26 cellular contexts compared by ENCODE assay signal in the genomic region with DNA sequence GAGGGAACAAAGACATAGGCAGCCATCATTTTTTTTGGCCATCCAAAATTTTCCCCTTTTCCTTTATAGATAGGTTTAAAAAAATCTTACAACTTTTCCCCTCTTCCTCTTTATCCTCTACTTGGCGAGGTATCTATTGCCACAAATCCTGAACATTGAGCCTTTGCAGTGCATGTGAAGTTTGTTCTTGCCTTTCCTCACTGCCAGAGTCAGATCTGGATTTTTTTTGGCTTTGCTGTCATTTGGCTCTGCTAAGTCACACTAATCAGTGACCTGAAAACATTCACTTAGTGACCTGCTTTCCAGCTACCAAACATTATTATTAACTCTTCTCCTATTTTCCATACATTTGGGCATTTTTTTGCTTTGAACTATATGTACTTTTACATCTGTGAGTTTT.
"Had no signal": no experiment of that assay in that cellular context is flagged by ENCODE, and none has a peak within 500 bp of the region (broad histone marks: within the 10 kb centered on the region; RNA-seq: fewer than 3 reads in every experiment).

No MANE protein-coding gene starts in this region.

- DNase-seq: naive thymus-derived CD4-positive, alpha-beta T cell; natural killer cell; nucleus accumbens; pancreas; retina; right lobe of liver; sigmoid colon; small intestine; stimulated activated CD4-positive, alpha-beta T cell treated with anti-CD3 and anti-CD28 coated beads, Interleukin-15, amount 100 ng/mL, for 24 hours; stimulated activated CD4-positive, alpha-beta T cell treated with anti-CD3 and anti-CD28 coated beads, Interleukin-2, amount 100 ng/mL, for 24 hours; stimulated activated CD4-positive, alpha-beta T cell treated with anti-CD3 and anti-CD28 coated beads, Interleukin-2, amount 100 ng/mL, for 48 hours; stimulated activated CD4-positive, alpha-beta T cell treated with anti-CD3 and anti-CD28 coated beads, Interleukin-4, amount 100 ng/mL, for 24 hours; stimulated activated naive B cell treated with anti-CD40 and anti-IgM and Interleukin-4, amounts not matched to agents 10 μg/mL and 1 μg/mL and 100 μg/mL, for 72 hours; stimulated activated naive CD4-positive, alpha-beta T cell treated with Interleukin-2 at 50 U/mL for 16 hours; stomach; thyroid gland; trophoblast cell; upper lobe of left lung had no signal

- H3K4me2 ChIP-seq: neural progenitor cell had no signal

- H3K4me3 ChIP-seq: neural progenitor cell, pancreas, prostate gland, right atrium auricular region, right lobe of liver, sigmoid colon, stomach, thoracic aorta, thyroid gland, tibial nerve, upper lobe of left lung, vagina had no signal

- H3K36me3 ChIP-seq: neural progenitor cell, neutrophil, pancreas, prostate gland, right atrium auricular region, right lobe of liver, sigmoid colon, stomach, thoracic aorta, thyroid gland, tibial nerve, upper lobe of left lung, vagina had no signal

- H3K27ac ChIP-seq: neural progenitor cell, neutrophil, pancreas, prostate gland, right atrium auricular region, right lobe of liver, sigmoid colon, stomach, thoracic aorta, thyroid gland, tibial nerve, vagina had no signal

- H3K9me3 ChIP-seq: neutrophil, pancreas, prostate gland, right atrium auricular region, right lobe of liver, sigmoid colon, stomach, thoracic aorta, thyroid gland, tibial nerve, vagina had no signal

- H2AFZ ChIP-seq: neural progenitor cell had no signal

- H3K4me1 ChIP-seq: neural progenitor cell, pancreas, prostate gland, right atrium auricular region, right lobe of liver, stomach, thyroid gland, tibial nerve, upper lobe of left lung, vagina had no signal

- H3K27me3 ChIP-seq: neural progenitor cell, neutrophil, pancreas, right atrium auricular region, right lobe of liver, sigmoid colon, stomach, thyroid gland, tibial nerve, upper lobe of left lung, vagina had no signal

- H3K9ac ChIP-seq: neural progenitor cell had no signal

- ATAC-seq: naive thymus-derived CD4-positive, alpha-beta T cell; natural killer cell; pancreas; right lobe of liver; stimulated activated effector memory CD8-positive, alpha-beta T cell treated with anti-CD3 and anti-CD28 coated beads, Interleukin-12 subunit alpha, Interleukin-12 subunit beta, amount 100 ng/mL, for 72 hours; stimulated activated naive B cell treated with anti-CD40 and anti-IgM and Interleukin-4, amounts not matched to agents 10 μg/mL and 1 μg/mL and 100 μg/mL, for 72 hours had no signal
